In genomic region chr9:110160163-110160562, GRCh38 we compare ENCODE assay signal across 1 cellular context.
TF ChIP-seq lines count a peak whose summit lies in the region.

No MANE protein-coding gene starts in this region.

TF ChIP-seq in SK-N-SH treated with all-trans-retinoic acid at 6 μM for 48 hours, 23 proteins besides CTCF, POLR2A, EP300 and RAD21 (continued from another document):
- TF ChIP-seq PPARA (CRISPR knock-in tag; IDR thresholded peaks at IDR 0.05; ENCODE audit: borderline replicate concordance) (no peak), ZNF565 (CRISPR knock-in tag; conservative IDR thresholded peaks at IDR 0.05; ENCODE audit: low read depth) (no peak), ZNF70 (CRISPR knock-in tag; IDR thresholded peaks at IDR 0.05) (no peak)
TF ChIP-seq in SK-N-SH treated with all-trans-retinoic acid at 6 μM for 48 hours: peak in this region for 0.
